16 cellular contexts compared by ENCODE assay signal in the genomic region with DNA sequence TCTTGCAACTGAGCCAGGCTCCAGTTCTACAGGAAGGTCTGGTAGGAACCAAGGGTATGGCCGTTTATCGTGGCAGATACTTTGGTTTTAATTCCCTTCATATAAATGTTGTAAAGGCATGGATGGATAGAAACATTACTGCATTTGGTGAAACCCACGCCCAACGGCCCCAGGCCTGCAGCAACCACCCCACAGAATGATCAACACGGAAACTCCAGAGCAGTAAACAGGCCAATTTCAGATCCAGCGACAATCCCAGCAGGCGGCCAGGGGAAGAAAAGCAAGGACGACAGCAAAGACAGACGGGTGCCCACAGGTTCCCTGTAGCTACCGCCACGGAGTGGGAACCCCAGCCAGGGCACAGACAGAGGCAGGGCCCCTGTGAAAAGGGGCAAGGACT.
"Had no signal": no experiment of that assay in that cellular context is flagged by ENCODE, and none has a peak within 500 bp of the region (broad histone marks: within the 10 kb centered on the region; RNA-seq: fewer than 3 reads in every experiment).

No MANE protein-coding gene starts in this region.

- ATAC-seq: gastroesophageal sphincter; sciatic nerve; stimulated activated naive B cell treated with anti-CD40 and anti-IgM and Interleukin-4, amounts not matched to agents 10 μg/mL and 1 μg/mL and 100 μg/mL, for 72 hours had no signal

- H3K27ac ChIP-seq: ascending aorta, gastroesophageal sphincter, prostate gland, upper lobe of right lung had no signal

- DNase-seq: activated CD4-positive, alpha-beta memory T cell treated with anti-CD3 and anti-CD28 coated beads, Interleukin-2, amount 10 ng/mL, durations not matched to agents 7 days and 5 days; activated naive CD8-positive, alpha-beta T cell treated with anti-CD3 and anti-CD28 coated beads, Interleukin-2, amount 10 ng/mL, durations not matched to agents 7 days and 5 days; activated T-cell treated with anti-CD3 and anti-CD28 coated beads, Interleukin-2, amount 50 U/mL, for 48 hours; effector CD8-positive, alpha-beta T cell; kidney; naive B cell; spleen; stimulated activated CD4-positive, alpha-beta T cell treated with anti-CD3 and anti-CD28 coated beads, Interleukin-2, amount 100 ng/mL, for 24 hours; stimulated activated naive B cell treated with anti-CD40 and anti-IgM and Interleukin-4, amounts not matched to agents 10 μg/mL and 1 μg/mL and 100 μg/mL, for 72 hours; T1000; upper lobe of right lung had no signal

- H3K27ac Mint-ChIP-seq: activated CD4-positive, alpha-beta memory T cell treated with anti-CD3 and anti-CD28 coated beads, Interleukin-2, amount 10 ng/mL, durations not matched to agents 7 days and 5 days; activated naive CD8-positive, alpha-beta T cell treated with anti-CD3 and anti-CD28 coated beads, Interleukin-2, amount 10 ng/mL, durations not matched to agents 7 days and 5 days; naive B cell; stimulated activated naive B cell treated with anti-CD40 and anti-IgM and Interleukin-4, amounts not matched to agents 10 μg/mL and 1 μg/mL and 100 μg/mL, for 72 hours had no signal

- H3K4me3 ChIP-seq: ascending aorta, gastroesophageal sphincter, prostate gland, spleen, upper lobe of right lung had no signal

- H3K4me3 Mint-ChIP-seq: activated CD4-positive, alpha-beta memory T cell treated with anti-CD3 and anti-CD28 coated beads, Interleukin-2, amount 10 ng/mL, durations not matched to agents 7 days and 5 days; naive B cell; stimulated activated naive B cell treated with anti-CD40 and anti-IgM and Interleukin-4, amounts not matched to agents 10 μg/mL and 1 μg/mL and 100 μg/mL, for 72 hours had no signal

- H3K9me3 ChIP-seq: prostate gland had no signal

- H3K36me3 ChIP-seq: ascending aorta, gastroesophageal sphincter, prostate gland, spleen, upper lobe of right lung had no signal

- H3K4me1 ChIP-seq: ascending aorta, prostate gland had no signal

- H3K36me3 Mint-ChIP-seq: activated naive CD8-positive, alpha-beta T cell treated with anti-CD3 and anti-CD28 coated beads, Interleukin-2, amount 10 ng/mL, durations not matched to agents 7 days and 5 days had no signal

- H3K27me3 ChIP-seq: ascending aorta, upper lobe of right lung had no signal

- FAIRE-seq: colon, kidney had no signal
